ENCODE assay signal across 8 cellular contexts in genomic region chr11:74948546-74948897, GRCh38. TPM values are rescaled to one million over a fixed set of nuclear protein-coding genes. Genes with fewer than 3 reads are reported as not detected.
DNase-seq lines count a peak whose midpoint lies in the region.

No MANE protein-coding gene starts in this region.

- H3K79me2 ChIP-seq in GM23248 (ENCODE audit: insufficient read depth), result peaks cover 57% of the 10 kb centered on the region

- H3K4me2 ChIP-seq in GM23248 (ENCODE audit: unreplicated experiment), result peak overlapping the region; percentile 90

- H3F3A ChIP-seq in GM23248 (ENCODE audit: insufficient read depth), result peaks cover 21% of the 10 kb centered on the region

- peak overlapping the region; percentile 98 for H2AFZ ChIP-seq in GM23248

- WGBS in GM23248 (ENCODE audit: low coverage in 1 of 2, low lambda C conversion rate in 2 of 2, missing lambda C conversion rate in 2 of 2), 2 experiments, result 3 to 4% methylated on average over 9 of the region's 9 CpGs

- DNase-seq in GM03348 (ENCODE audit: low spot score) (peak; percentile 29), GM23248 (peak; percentile 54), NCI-H345 treated with DMSO at 0.1 percent for 48 hours (lab: John Stamatoyannopoulos, UW; ENCODE audit: unreplicated experiment) (peak; percentile 60), dermis blood vessel endothelial cell (peak; percentile 46), SKM-1 (lab: John Stamatoyannopoulos, UW; ENCODE audit: unreplicated experiment) (no peak), mucosa of gallbladder (ENCODE audit: low spot score) (no peak), GM19238 (ENCODE audit: insufficient read length, low spot score) (no peak)

- H3K9ac ChIP-seq in GM23248 (peak overlapping the region; percentile 93), mucosa of stomach (ENCODE audit: low read length) (peak overlapping the region; percentile 94)

- peak overlapping the region; percentile 57 for H3K27ac ChIP-seq in GM23248

- no peaks in the 10 kb centered on the region for H4K20me1 ChIP-seq in GM23248 (ENCODE audit: insufficient read depth)

- no peaks in the 10 kb centered on the region for H3K9me2 ChIP-seq in GM23248 (ENCODE audit: insufficient read depth)

- in situ Hi-C loops in GM23248 (cut with MboI), result no loop called here

- no peaks in the 10 kb centered on the region for H3K9me3 ChIP-seq in GM23248 (ENCODE audit: low read depth)
- H3K9me3 ChIP-seq in mucosa of stomach (ENCODE audit: control insufficient read depth, low read length), result no peaks in the 10 kb centered on the region

- H3K4me3 ChIP-seq in GM23248, result peak overlapping the region; percentile 97
- H3K4me3 ChIP-seq in mucosa of stomach (ENCODE audit: low read length), result peak overlapping the region; percentile 91

- H3K27me3 ChIP-seq in GM23248 (replicated peaks; ENCODE audit: insufficient read depth) (no peaks in the 10 kb centered on the region), mucosa of stomach (ENCODE audit: control insufficient read depth, insufficient read depth, low read length) (no peaks in the 10 kb centered on the region)

- H3K36me3 ChIP-seq in GM23248 (ENCODE audit: low read depth) (no peaks in the 10 kb centered on the region), mucosa of stomach (ENCODE audit: control insufficient read depth, insufficient read depth, low read length) (no peaks in the 10 kb centered on the region)

- H3K4me1 ChIP-seq in GM23248 (ENCODE audit: insufficient read depth), result peaks cover 32% of the 10 kb centered on the region
- peaks cover 30% of the 10 kb centered on the region for H3K4me1 ChIP-seq in mucosa of stomach (ENCODE audit: control insufficient read depth, insufficient read depth, low read length)

RNA-seq across cellular contexts. Expression of gene XRRA1, which starts 0.4 kb away (rescaled TPM):
- 1.4 and 3.2 TPM in 2 replicates for total RNA-seq in GM23248 (2014; rRNA removed; shearing (Covaris generic))
- polyA plus RNA-seq in GM23248 (2016; fragmentation: Nextera tagmentation; extraction: Ambion mirVana), result 7.0 and 7.3 TPM in 2 replicates
- 8.2 and 16.8 TPM in 2 replicates for total RNA-seq in dermis blood vessel endothelial cell
- total RNA-seq in mucosa of gallbladder, result 16.2 TPM

RNA-seq across cellular contexts. Expression of gene SPCS2, which starts 0.5 kb away (rescaled TPM):
- 51.1 and 316 TPM in 2 replicates for total RNA-seq in GM23248 (2014; rRNA removed; shearing (Covaris generic))
- 335 and 370 TPM in 2 replicates for polyA plus RNA-seq in GM23248 (2016; fragmentation: Nextera tagmentation; extraction: Ambion mirVana)
- total RNA-seq in dermis blood vessel endothelial cell, result 18.6 and 20.4 TPM in 2 replicates
- total RNA-seq in mucosa of gallbladder, result 145 TPM

RNA-seq across cellular contexts. Expression of gene NEU3, which starts 40.2 kb away (rescaled TPM):
- 6.2 and 6.4 TPM in 2 replicates for total RNA-seq in GM23248 (2014; rRNA removed; shearing (Covaris generic))
- 2.3 and 2.5 TPM in 2 replicates for polyA plus RNA-seq in GM23248 (2016; fragmentation: Nextera tagmentation; extraction: Ambion mirVana)
- 7.0 and 8.3 TPM in 2 replicates for total RNA-seq in dermis blood vessel endothelial cell
- total RNA-seq in mucosa of gallbladder, result 8.1 TPM

Comparison
In these comparisons a context has a peak if more than half of its experiments do, and no peak if none do; other contexts are left out.
1. DNase-seq: peak in GM03348 (single experiment), GM23248 (single experiment), NCI-H345 treated with DMSO at 0.1 percent for 48 hours (single experiment) and dermis blood vessel endothelial cell (single experiment); none in SKM-1 (single experiment), mucosa of gallbladder (single experiment) and GM19238 (single experiment).